In the genomic region with DNA sequence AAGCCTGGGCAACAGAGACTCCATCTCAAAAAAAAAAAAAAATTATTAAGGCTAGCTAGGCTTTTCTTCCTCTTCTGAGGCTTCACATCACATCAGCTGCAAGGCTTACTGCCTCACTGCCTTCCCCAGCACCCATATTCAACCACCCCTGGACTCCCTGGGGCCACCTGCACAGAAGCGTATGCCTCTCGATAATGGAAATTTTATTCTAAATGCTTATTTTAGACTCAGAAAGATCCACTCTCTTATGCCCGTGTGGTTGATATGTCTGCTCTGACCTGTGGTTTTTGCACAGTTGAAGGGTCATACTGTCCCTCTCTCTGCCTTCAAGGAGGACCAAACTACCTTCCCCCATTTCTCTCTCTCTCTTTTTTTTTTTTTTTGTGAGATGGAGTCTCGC, we compare ENCODE assay signal across 19 cellular contexts.
A peak's percentile ranks its signal among the peaks of the same experiment; 100 is the strongest.
DNase-seq lines count a peak whose midpoint lies in the region; ATAC-seq lines count a peak whose summit lies in the region.
"Had no signal": no experiment of that assay in that cellular context is flagged by ENCODE, and none has a peak within 500 bp of the region (broad histone marks: within the 10 kb centered on the region; RNA-seq: fewer than 3 reads in every experiment).

No MANE protein-coding gene starts in this region.

- peak; percentile 37 for ATAC-seq in GM19467 (IDR thresholded peaks at IDR 0.05; ENCODE audit: unreplicated experiment)
- ATAC-seq in HG03354 (IDR thresholded peaks at IDR 0.05; ENCODE audit: poor library complexity, severe bottlenecking, unreplicated experiment): peak; percentile 43
- ATAC-seq in effector memory CD8-positive, alpha-beta T cell (replicated peaks): peak; percentile 51
- no peak for ATAC-seq in GM21526 (IDR thresholded peaks at IDR 0.05; ENCODE audit: low FRiP score, unreplicated experiment)
- ATAC-seq in HG03469 (IDR thresholded peaks at IDR 0.05; ENCODE audit: unreplicated experiment): no peak
- ATAC-seq: stimulated activated naive CD8-positive, alpha-beta T cell treated with anti-CD3 and anti-CD28 coated beads, Interleukin-15, amount 100 ng/mL, for 72 hours had no signal

- H4K20me1 ChIP-seq in BLaER1 treated with 17β-estradiol and CSF1 and Interleukin-3, amounts not matched to agents 10 nM and 100 nM: peaks cover 0 to 2% (median 0%) of the 10 kb centered on the region in 11 experiments; a peak in 1 of 22 replicates

- H3K36me3 ChIP-seq in BLaER1 treated with 17β-estradiol and CSF1 and Interleukin-3, amounts not matched to agents 10 nM and 100 nM: no peaks in the 10 kb centered on the region
- H3K36me3 ChIP-seq: neutrophil, vagina had no signal

- H3K27ac ChIP-seq in BLaER1 treated with 17β-estradiol and CSF1 and Interleukin-3, amounts not matched to agents 10 nM and 100 nM: no peak overlapping the region
- H3K27ac ChIP-seq: neutrophil, vagina had no signal

- H3K27ac Mint-ChIP-seq in effector memory CD8-positive, alpha-beta T cell: no peak overlapping the region
- H3K27ac Mint-ChIP-seq: endodermal cell; stimulated activated naive CD8-positive, alpha-beta T cell treated with anti-CD3 and anti-CD28 coated beads, Interleukin-15, amount 100 ng/mL, for 72 hours had no signal

- no peaks in the 10 kb centered on the region for H3K27me3 Mint-ChIP-seq in effector memory CD8-positive, alpha-beta T cell

- H3K36me3 Mint-ChIP-seq in effector memory CD8-positive, alpha-beta T cell (ENCODE audit: insufficient read depth): no peaks in the 10 kb centered on the region

- H3K4me1 Mint-ChIP-seq in effector memory CD8-positive, alpha-beta T cell (ENCODE audit: low read depth in 2 of 2): peaks cover 0 to 3% of the 10 kb centered on the region in 2 donors
- H3K4me1 Mint-ChIP-seq: stimulated activated naive CD8-positive, alpha-beta T cell treated with anti-CD3 and anti-CD28 coated beads, Interleukin-15, amount 100 ng/mL, for 72 hours had no signal

- H3K9me3 Mint-ChIP-seq in effector memory CD8-positive, alpha-beta T cell: no peaks in the 10 kb centered on the region
- H3K9me3 Mint-ChIP-seq: endodermal cell; stimulated activated naive CD8-positive, alpha-beta T cell treated with anti-CD3 and anti-CD28 coated beads, Interleukin-15, amount 100 ng/mL, for 72 hours had no signal

- no peak overlapping the region for H3K4me3 Mint-ChIP-seq in effector memory CD8-positive, alpha-beta T cell
- H3K4me3 Mint-ChIP-seq: endodermal cell; stimulated activated naive CD8-positive, alpha-beta T cell treated with anti-CD3 and anti-CD28 coated beads, Interleukin-15, amount 100 ng/mL, for 72 hours had no signal

- H3K4me1 ChIP-seq in BLaER1 treated with 17β-estradiol and CSF1 and Interleukin-3, amounts not matched to agents 10 nM and 100 nM: peaks cover 16 to 53% (median 39%) of the 10 kb centered on the region in 10 experiments
- H3K4me1 ChIP-seq: vagina had no signal

- no peak overlapping the region for H3K9ac ChIP-seq in BLaER1 treated with 17β-estradiol and CSF1 and Interleukin-3, amounts not matched to agents 10 nM and 100 nM

- peaks cover 0 to 99% (median 0%) of the 10 kb centered on the region in 11 experiments; a peak in 7 of 22 replicates for H3K27me3 ChIP-seq in BLaER1 treated with 17β-estradiol and CSF1 and Interleukin-3, amounts not matched to agents 10 nM and 100 nM
- H3K27me3 ChIP-seq: foreskin keratinocyte, vagina had no signal

- no peaks in the 10 kb centered on the region for H3K9me3 ChIP-seq in BLaER1 treated with 17β-estradiol and CSF1 and Interleukin-3, amounts not matched to agents 10 nM and 100 nM (replicated peaks in 1 of 11)
- H3K9me3 ChIP-seq: neutrophil, vagina had no signal

- peak overlapping the region in 9 of 11 experiments; percentile 4 to 71 (median 54); a peak in 17 of 22 replicates for H3K4me2 ChIP-seq in BLaER1 treated with 17β-estradiol and CSF1 and Interleukin-3, amounts not matched to agents 10 nM and 100 nM

- DNase-seq in effector memory CD8-positive, alpha-beta T cell: no peak
- DNase-seq in activated naive CD4-positive, alpha-beta T cell treated with anti-CD3 and anti-CD28 coated beads, Interleukin-2, amount 50 U/mL, for 16 hours: no peak
- no peak for DNase-seq in RKO (ENCODE audit: low spot score)
- DNase-seq: activated CD4-positive, alpha-beta T cell treated with anti-CD3 and anti-CD28 coated beads, Interleukin-2, amount 50 U/mL, for 1 hour; activated T-cell treated with anti-CD3 and anti-CD28 coated beads, Interleukin-2, amount 50 U/mL, for 1 hour; Calu3; caudate nucleus; endodermal cell; foreskin keratinocyte; NCI-H1694 treated with DMSO at 0.1 percent for 48 hours; Right ventricle myocardium superior; stimulated activated naive CD8-positive, alpha-beta T cell treated with anti-CD3 and anti-CD28 coated beads, Interleukin-15, amount 100 ng/mL, for 72 hours had no signal

- no peak overlapping the region for H3K4me3 ChIP-seq in BLaER1 treated with 17β-estradiol and CSF1 and Interleukin-3, amounts not matched to agents 10 nM and 100 nM
- H3K4me3 ChIP-seq: vagina had no signal

Comparison
In these comparisons a context has a peak if more than half of its experiments do, and no peak if none do; other contexts are left out.
1. ATAC-seq: peak in GM19467 (single experiment), HG03354 (single experiment) and effector memory CD8-positive, alpha-beta T cell (single experiment); none in GM21526 (single experiment) and HG03469 (single experiment).